In the genomic region with DNA sequence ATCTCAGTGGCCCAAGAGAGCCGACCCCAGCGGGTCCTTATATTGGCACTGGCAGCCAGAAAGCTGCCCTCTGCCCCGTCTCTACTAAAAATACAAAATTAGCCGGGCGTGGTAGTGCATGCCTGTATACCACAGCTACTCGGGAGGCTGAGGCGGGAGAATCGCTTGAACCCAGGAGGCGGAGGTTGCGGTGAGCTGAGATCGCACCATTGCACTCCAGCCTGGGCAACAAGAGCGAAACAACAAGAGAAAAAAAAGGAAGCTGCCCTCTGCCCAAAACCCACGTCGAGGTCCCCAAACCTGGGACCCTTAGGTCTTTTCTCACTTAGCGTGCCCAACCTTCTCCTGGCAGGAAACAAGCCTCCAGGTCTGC, we compare ENCODE assay signal across 2 cellular contexts. TPM values are rescaled to one million over a fixed set of nuclear protein-coding genes. Genes with fewer than 3 reads are reported as not detected.
A peak's percentile ranks its signal among the peaks of the same experiment; 100 is the strongest.
DNase-seq lines count a peak whose midpoint lies in the region; TF ChIP-seq lines count a peak whose summit lies in the region.
"Not testable (repeated sequence)": the region's sequence is repeated elsewhere in the genome, so short reads cannot be mapped to it uniquely, and the experiment has no call there.

No MANE protein-coding gene starts in this region.

- not testable (repeated sequence) for DNase-seq in Peyer's patch

- TF ChIP-seq POLR2A in Peyer's patch (IDR thresholded peaks at IDR 0.05): not testable (repeated sequence)

- H3K27ac ChIP-seq in Peyer's patch: peak overlapping the region; percentile 83 to 89 (median 86)

- not testable (repeated sequence) for H3K9me3 ChIP-seq in Peyer's patch; mucosa of stomach (ENCODE audit: control insufficient read depth, low read length)

- TF ChIP-seq CTCF in Peyer's patch (IDR thresholded peaks at IDR 0.05): not testable (repeated sequence)

- H3K36me3 ChIP-seq in Peyer's patch: peaks cover 0 to 26% (median 0%) of the 10 kb centered on the region in 3 donors
- H3K36me3 ChIP-seq in mucosa of stomach (ENCODE audit: control insufficient read depth, insufficient read depth, low read length): peaks cover 13% of the 10 kb centered on the region

- H3K4me1 ChIP-seq in Peyer's patch (peaks cover 0 to 61% (median 6%) of the 10 kb centered on the region in 4 donors), mucosa of stomach (ENCODE audit: control insufficient read depth, insufficient read depth, low read length) (peaks cover 22% of the 10 kb centered on the region)

- H3K4me3 ChIP-seq in Peyer's patch: peak overlapping the region; percentile 61 to 87 (median 74)
- peak overlapping the region; percentile 76 for H3K4me3 ChIP-seq in mucosa of stomach (ENCODE audit: low read length)

- peak overlapping the region; percentile 74 for H3K9ac ChIP-seq in mucosa of stomach (ENCODE audit: low read length)

- H3K27me3 ChIP-seq in Peyer's patch; mucosa of stomach (ENCODE audit: control insufficient read depth, insufficient read depth, low read length): not testable (repeated sequence)

RNA-seq across cellular contexts. Expression of gene GSTK1, which starts 0.9 kb away (rescaled TPM):
- 100 to 1,000 TPM; 202 to 580 (median 484) TPM for total RNA-seq in Peyer's patch

RNA-seq across cellular contexts. Expression of gene TMEM139, which starts 20.6 kb away (rescaled TPM):
- 100 to 1,000 TPM in 3 of 4 donors, 10 to 100 TPM in 1; 54.5 to 162 (median 130) TPM for total RNA-seq in Peyer's patch

RNA-seq across cellular contexts. Expression of gene CASP2, which starts 24.0 kb away (rescaled TPM):
- 10 to 100 TPM; 34.8 to 43.7 (median 38.3) TPM for total RNA-seq in Peyer's patch

RNA-seq across cellular contexts. Expression of gene TAS2R40, which starts 42.3 kb away (rescaled TPM):
- total RNA-seq in Peyer's patch: not detected

RNA-seq across cellular contexts. Expression of gene CLCN1, which starts 51.7 kb away (rescaled TPM):
- 1 to 10 TPM in 3 of 4 donors, not detected in 1; 1.1 to 6.5 (median 2.5) TPM for total RNA-seq in Peyer's patch
